ENCODE assay signal across 17 cellular contexts in genomic region chr1:159775716-159776115, GRCh38. TPM values are rescaled to one million over a fixed set of nuclear protein-coding genes. Genes with fewer than 3 reads are reported as not detected.
DNase-seq lines count a peak whose midpoint lies in the region; TF ChIP-seq lines count a peak whose summit lies in the region.
"Had no signal": no experiment of that assay in that cellular context is flagged by ENCODE, and none has a peak within 500 bp of the region (broad histone marks: within the 10 kb centered on the region; RNA-seq: fewer than 3 reads in every experiment).

No MANE protein-coding gene starts in this region.

- H3K27me3 Mint-ChIP-seq in HFFc6 (ENCODE audit: insufficient read depth): no peaks in the 10 kb centered on the region; the same call in 1 of the 2 replicates
- H3K27me3 Mint-ChIP-seq in chondrocyte (ENCODE audit: low read depth): peaks cover 26% of the 10 kb centered on the region
- H3K27me3 Mint-ChIP-seq: stimulated activated naive CD8-positive, alpha-beta T cell treated with anti-CD3 and anti-CD28 coated beads, Interleukin-15, amount 100 ng/mL, for 72 hours had no signal

- no peaks in the 10 kb centered on the region for H3K9me3 Mint-ChIP-seq in HFFc6
- H3K9me3 Mint-ChIP-seq in chondrocyte (ENCODE audit: low read depth): no peaks in the 10 kb centered on the region
- H3K9me3 Mint-ChIP-seq: activated naive CD4-positive, alpha-beta T cell treated with anti-CD3 and anti-CD28 coated beads, Interleukin-2, amount 50 U/mL, for 72 hours; natural killer cell; stimulated activated naive CD8-positive, alpha-beta T cell treated with anti-CD3 and anti-CD28 coated beads, Interleukin-15, amount 100 ng/mL, for 72 hours had no signal

- H3K4me1 Mint-ChIP-seq in HFFc6 (ENCODE audit: low read depth): peaks cover 45% of the 10 kb centered on the region
- peaks cover 24% of the 10 kb centered on the region for H3K4me1 Mint-ChIP-seq in chondrocyte (ENCODE audit: low read depth)

- DNase-seq in A172 (ENCODE audit: low spot score) (peak; percentile 48), HFFc6 (no peak), OCI-M1 (lab: John Stamatoyannopoulos, UW) (peak; percentile 61), chondrocyte (ENCODE audit: low spot score) (no peak), erythroblast (lab: John Stamatoyannopoulos, UW) (no peak), GM20000 (ENCODE audit: low spot score) (no peak), NCI-H187 treated with DMSO at 0.1 percent for 48 hours (lab: John Stamatoyannopoulos, UW) (no peak), HuH-7 (ENCODE audit: low spot score) (no peak)
- DNase-seq: activated CD4-positive, alpha-beta T cell treated with anti-CD3 and anti-CD28 coated beads, Interleukin-2, amount 50 U/mL, for 1 hour; Calu3; natural killer cell; NCI-H2081; stimulated activated naive CD8-positive, alpha-beta T cell treated with anti-CD3 and anti-CD28 coated beads, Interleukin-15, amount 100 ng/mL, for 72 hours; T1000 had no signal

- peak; percentile 72 for TF ChIP-seq CTCF in HFFc6 (IDR thresholded peaks at IDR 0.05)
- peak; percentile 50 for TF ChIP-seq CTCF in chondrocyte (IDR thresholded peaks at IDR 0.05)
- TF ChIP-seq CTCF in GM20000 (IDR thresholded peaks at IDR 0.05; ENCODE audit: extremely low read depth, missing control alignments): no peak

- no peaks in the 10 kb centered on the region for H3K36me3 Mint-ChIP-seq in HFFc6 (ENCODE audit: low read depth)
- H3K36me3 Mint-ChIP-seq in chondrocyte (ENCODE audit: low read depth): no peaks in the 10 kb centered on the region
- H3K36me3 Mint-ChIP-seq: activated naive CD4-positive, alpha-beta T cell treated with anti-CD3 and anti-CD28 coated beads, Interleukin-2, amount 50 U/mL, for 72 hours; natural killer cell had no signal

- no peak overlapping the region for H3K4me3 Mint-ChIP-seq in HFFc6
- H3K4me3 Mint-ChIP-seq in chondrocyte (ENCODE audit: unreplicated experiment): no peak overlapping the region
- H3K4me3 Mint-ChIP-seq: natural killer cell; stimulated activated naive CD8-positive, alpha-beta T cell treated with anti-CD3 and anti-CD28 coated beads, Interleukin-15, amount 100 ng/mL, for 72 hours had no signal

- no peak overlapping the region for H3K27ac Mint-ChIP-seq in HFFc6
- H3K27ac Mint-ChIP-seq in chondrocyte (ENCODE audit: unreplicated experiment): no peak overlapping the region
- H3K27ac Mint-ChIP-seq: activated naive CD4-positive, alpha-beta T cell treated with anti-CD3 and anti-CD28 coated beads, Interleukin-2, amount 50 U/mL, for 72 hours; natural killer cell; stimulated activated naive CD8-positive, alpha-beta T cell treated with anti-CD3 and anti-CD28 coated beads, Interleukin-15, amount 100 ng/mL, for 72 hours had no signal

- no peak for TF ChIP-seq POLR2A in erythroblast (IDR thresholded peaks at IDR 0.05; ENCODE audit: low read length)

RNA-seq across cellular contexts. Expression of gene DUSP23, which starts 5.0 kb away (rescaled TPM):
- total RNA-seq in A172 (2014; rRNA removed; shearing (Covaris generic)): 123 and 142 TPM in 2 replicates
- total RNA-seq in HFFc6 (2021; fragmentation: NEBNext Ultra II Directional; extraction: Animal tissue kit (Norgen Biotek cat#: 25700)): 10 to 100 TPM; 23.3 to 26.3 (median 23.5) TPM
- total RNA-seq in chondrocyte: 15.4 to 21.3 TPM (median 16.9 TPM) in 3 replicates

RNA-seq across cellular contexts. Expression of gene FCRL6, which starts 26.4 kb away (rescaled TPM):
- 0.24 TPM in 1 of 2 replicates, not detected in the other for total RNA-seq in A172 (2014; rRNA removed; shearing (Covaris generic))
- not detected for total RNA-seq in HFFc6 (2021; fragmentation: NEBNext Ultra II Directional; extraction: Animal tissue kit (Norgen Biotek cat#: 25700))
- total RNA-seq in chondrocyte: not detected in 3 replicates
- total RNA-seq: activated naive CD4-positive, alpha-beta T cell treated with anti-CD3 and anti-CD28 coated beads, Interleukin-2, amount 50 U/mL, for 72 hours; Calu3; frontal cortex; prostate gland had no signal

RNA-seq across cellular contexts. Expression of gene SLAMF8, which starts 51.0 kb away (rescaled TPM):
- total RNA-seq in A172 (2014; rRNA removed; shearing (Covaris generic)): 0.48 TPM in 1 of 2 replicates, not detected in the other
- total RNA-seq in HFFc6 (2021; fragmentation: NEBNext Ultra II Directional; extraction: Animal tissue kit (Norgen Biotek cat#: 25700)): under 1 TPM; 0.09 to 0.99 (median 0.40) TPM
- not detected in 3 replicates for total RNA-seq in chondrocyte
- total RNA-seq: Calu3, frontal cortex had no signal

Comparison
In these comparisons a context has a peak if more than half of its experiments do, and no peak if none do; other contexts are left out.
1. DNase-seq: peak in A172 (single experiment) and OCI-M1 (single experiment); none in HFFc6 (single experiment), chondrocyte (single experiment), erythroblast (0 of 2), GM20000 (single experiment), NCI-H187 treated with DMSO at 0.1 percent for 48 hours (single experiment) and HuH-7 (single experiment).